ENCODE assay signal across 11 cellular contexts in genomic region chr11:35099278-35100018, GRCh38. TPM values are rescaled to one million over a fixed set of nuclear protein-coding genes. Genes with fewer than 3 reads are reported as not detected.
DNase-seq lines count a peak whose midpoint lies in the region; ATAC-seq, FAIRE-seq and TF ChIP-seq lines count a peak whose summit lies in the region.
"Had no signal": no experiment of that assay in that cellular context is flagged by ENCODE, and none has a peak within 500 bp of the region (broad histone marks: within the 10 kb centered on the region; RNA-seq: fewer than 3 reads in every experiment).

No MANE protein-coding gene starts in this region.

- ATAC-seq in heart right ventricle: peak; percentile 56 to 77 (median 69)
- ATAC-seq in GM18520 (IDR thresholded peaks at IDR 0.05; ENCODE audit: unreplicated experiment): no peak
- no peak for ATAC-seq in HG03095 (IDR thresholded peaks at IDR 0.05; ENCODE audit: unreplicated experiment)
- ATAC-seq: activated T-helper 17 cell treated with anti-CD3 and anti-CD28 coated beads, Interleukin-2, amount 50 U/mL, for 72 hours had no signal

- H3K9me3 Mint-ChIP-seq in astrocyte (ENCODE audit: unreplicated experiment): peaks cover 8% of the 10 kb centered on the region
- H3K9me3 Mint-ChIP-seq in activated T-helper 2 cell treated with anti-CD3 and anti-CD28 coated beads, Interferon-gamma antibody, Interleukin-2, Interleukin-4, amounts not matched to agents 10 μg/mL and 5 μg/mL and 100 μg/mL, durations not matched to agents 14 hours and 24 hours and 36 hours: peaks cover 9% of the 10 kb centered on the region
- H3K9me3 Mint-ChIP-seq: activated T-helper 17 cell treated with anti-CD3 and anti-CD28 coated beads, Interleukin-2, amount 50 U/mL, for 72 hours had no signal

- in situ Hi-C loops in GM23248 (cut with MboI): no loop called here

- H3K4me3 ChIP-seq in GM23248 (peak overlapping the region; percentile 23), astrocyte (ENCODE audit: insufficient read depth, low read depth, low read length) (no peak overlapping the region), heart right ventricle (no peak overlapping the region), skeletal muscle cell (ENCODE audit: low read depth, low read length) (no peak overlapping the region)

- no peak overlapping the region for H3K4me3 Mint-ChIP-seq in astrocyte (ENCODE audit: unreplicated experiment)
- H3K4me3 Mint-ChIP-seq in activated T-helper 2 cell treated with anti-CD3 and anti-CD28 coated beads, Interferon-gamma antibody, Interleukin-2, Interleukin-4, amounts not matched to agents 10 μg/mL and 5 μg/mL and 100 μg/mL, durations not matched to agents 14 hours and 24 hours and 36 hours (ENCODE audit: low read depth): no peak overlapping the region
- H3K4me3 Mint-ChIP-seq: activated T-helper 17 cell treated with anti-CD3 and anti-CD28 coated beads, Interleukin-2, amount 50 U/mL, for 72 hours; CD8-positive, alpha-beta memory T cell had no signal

- H3K27ac Mint-ChIP-seq in astrocyte (ENCODE audit: unreplicated experiment): peak overlapping the region; percentile 45
- H3K27ac Mint-ChIP-seq in activated T-helper 2 cell treated with anti-CD3 and anti-CD28 coated beads, Interferon-gamma antibody, Interleukin-2, Interleukin-4, amounts not matched to agents 10 μg/mL and 5 μg/mL and 100 μg/mL, durations not matched to agents 14 hours and 24 hours and 36 hours: no peak overlapping the region
- H3K27ac Mint-ChIP-seq: activated T-helper 17 cell treated with anti-CD3 and anti-CD28 coated beads, Interleukin-2, amount 50 U/mL, for 72 hours; CD8-positive, alpha-beta memory T cell had no signal

- 34 to 36% methylated on average over 6 of the region's 6 CpGs for WGBS in GM23248 (ENCODE audit: low coverage in 1 of 2, low lambda C conversion rate in 2 of 2, missing lambda C conversion rate in 2 of 2), 2 experiments
- WGBS in heart right ventricle, 2 donors: 59 to 67% methylated on average over 6 of the region's 6 CpGs

- H3K9me2 ChIP-seq in GM23248 (ENCODE audit: insufficient read depth): no peaks in the 10 kb centered on the region

- intact Hi-C loops in heart right ventricle (cut with DNase I): no loop called here
- intact Hi-C loops in activated T-helper 2 cell treated with anti-CD3 and anti-CD28 coated beads, Interferon-gamma antibody, Interleukin-2, Interleukin-4, amounts not matched to agents 10 μg/mL and 5 μg/mL and 100 μg/mL, durations not matched to agents 14 hours and 24 hours and 36 hours (cut with micrococcal nuclease): no loop called here

- peaks cover 8% of the 10 kb centered on the region for H3K4me1 Mint-ChIP-seq in astrocyte (ENCODE audit: low read depth, unreplicated experiment)
- peaks cover 6% of the 10 kb centered on the region for H3K4me1 Mint-ChIP-seq in activated T-helper 2 cell treated with anti-CD3 and anti-CD28 coated beads, Interferon-gamma antibody, Interleukin-2, Interleukin-4, amounts not matched to agents 10 μg/mL and 5 μg/mL and 100 μg/mL, durations not matched to agents 14 hours and 24 hours and 36 hours (ENCODE audit: low read depth)

- no peak for TF ChIP-seq CTCF in astrocyte (IDR thresholded peaks at IDR 0.05; ENCODE audit: insufficient read depth, low read depth, low read length)
- no peak for TF ChIP-seq CTCF in heart right ventricle (IDR thresholded peaks at IDR 0.05)

- H3K27me3 ChIP-seq in GM23248 (replicated peaks; ENCODE audit: insufficient read depth) (no peaks in the 10 kb centered on the region), astrocyte (ENCODE audit: insufficient read depth, low read length) (no peaks in the 10 kb centered on the region), heart right ventricle (no peaks in the 10 kb centered on the region)

- no peaks in the 10 kb centered on the region for H3K36me3 Mint-ChIP-seq in astrocyte (ENCODE audit: low read depth, unreplicated experiment)
- peaks cover 6% of the 10 kb centered on the region for H3K36me3 Mint-ChIP-seq in activated T-helper 2 cell treated with anti-CD3 and anti-CD28 coated beads, Interferon-gamma antibody, Interleukin-2, Interleukin-4, amounts not matched to agents 10 μg/mL and 5 μg/mL and 100 μg/mL, durations not matched to agents 14 hours and 24 hours and 36 hours (ENCODE audit: low read depth)

- peak; percentile 45 for FAIRE-seq in astrocyte (lab: Jason Lieb, UNC)
- FAIRE-seq: TTC549 had no signal

- peak overlapping the region; percentile 98 for H3K27ac ChIP-seq in GM23248
- peak overlapping the region; percentile 92 for H3K27ac ChIP-seq in astrocyte (ENCODE audit: low read depth, low read length)
- H3K27ac ChIP-seq in heart right ventricle: peak overlapping the region; percentile 67 to 94 (median 77)

- H4K20me1 ChIP-seq in GM23248 (ENCODE audit: insufficient read depth) (no peaks in the 10 kb centered on the region), astrocyte (ENCODE audit: insufficient read depth, low read length) (no peaks in the 10 kb centered on the region)

- no peaks in the 10 kb centered on the region for H3K79me2 ChIP-seq in GM23248 (ENCODE audit: insufficient read depth)
- H3K79me2 ChIP-seq in astrocyte (ENCODE audit: insufficient read depth, low read length): no peaks in the 10 kb centered on the region

- H3F3A ChIP-seq in GM23248 (ENCODE audit: insufficient read depth): peaks cover 32% of the 10 kb centered on the region

- peaks cover 3% of the 10 kb centered on the region for H3K27me3 Mint-ChIP-seq in astrocyte (ENCODE audit: low read depth, unreplicated experiment)
- peaks cover 24% of the 10 kb centered on the region for H3K27me3 Mint-ChIP-seq in activated T-helper 2 cell treated with anti-CD3 and anti-CD28 coated beads, Interferon-gamma antibody, Interleukin-2, Interleukin-4, amounts not matched to agents 10 μg/mL and 5 μg/mL and 100 μg/mL, durations not matched to agents 14 hours and 24 hours and 36 hours (ENCODE audit: low read depth)
- H3K27me3 Mint-ChIP-seq: activated T-helper 17 cell treated with anti-CD3 and anti-CD28 coated beads, Interleukin-2, amount 50 U/mL, for 72 hours; CD8-positive, alpha-beta memory T cell had no signal

- DNase-seq in GM23248 (peak; percentile 88), astrocyte (ENCODE audit: low read depth) (peak; percentile 72), heart right ventricle (no peak), skeletal muscle cell (ENCODE audit: low read depth) (peak; percentile 81), SKM-1 (lab: John Stamatoyannopoulos, UW; ENCODE audit: unreplicated experiment) (no peak)
- no peak for DNase-seq in activated T-helper 2 cell treated with anti-CD3 and anti-CD28 coated beads, Interferon-gamma antibody, Interleukin-2, Interleukin-4, amounts not matched to agents 10 μg/mL and 5 μg/mL and 100 μg/mL, durations not matched to agents 14 hours and 24 hours and 36 hours (ENCODE audit: low spot score)
- DNase-seq: CD8-positive, alpha-beta memory T cell had no signal

- no peaks in the 10 kb centered on the region for H3K36me3 ChIP-seq in GM23248 (ENCODE audit: low read depth)
- no peaks in the 10 kb centered on the region for H3K36me3 ChIP-seq in astrocyte (ENCODE audit: insufficient read depth, low read length)
- no peaks in the 10 kb centered on the region for H3K36me3 ChIP-seq in heart right ventricle

- H3K4me2 ChIP-seq in GM23248 (ENCODE audit: unreplicated experiment) (peak overlapping the region; percentile 51), astrocyte (ENCODE audit: low read length) (peak overlapping the region; percentile 54)

- H3K9ac ChIP-seq in GM23248: peak overlapping the region; percentile 84
- peak overlapping the region; percentile 74 for H3K9ac ChIP-seq in astrocyte (ENCODE audit: low read length)

- H3K9me3 ChIP-seq in GM23248 (ENCODE audit: low read depth) (no peaks in the 10 kb centered on the region), astrocyte (ENCODE audit: insufficient read depth, low read depth, low read length) (no peaks in the 10 kb centered on the region), heart right ventricle (peaks cover 0 to 13% (median 0%) of the 10 kb centered on the region in 11 donors)

- H2AFZ ChIP-seq in GM23248 (peak overlapping the region; percentile 39), astrocyte (ENCODE audit: low read depth, low read length) (no peak overlapping the region)

- H3K4me1 ChIP-seq in GM23248 (ENCODE audit: insufficient read depth): peaks cover 24% of the 10 kb centered on the region
- H3K4me1 ChIP-seq in astrocyte (ENCODE audit: insufficient read depth, low read length): peaks cover 19% of the 10 kb centered on the region
- H3K4me1 ChIP-seq in heart right ventricle: peaks cover 0 to 43% (median 24%) of the 10 kb centered on the region in 9 donors

RNA-seq across cellular contexts. Expression of gene CD44, which starts 39.5 kb away (rescaled TPM):
- 405 and 506 TPM in 2 replicates for total RNA-seq in GM23248 (2014; rRNA removed; shearing (Covaris generic))
- polyA plus RNA-seq in GM23248 (2016; fragmentation: Nextera tagmentation; extraction: Ambion mirVana) (519 and 523 TPM in 2 replicates), heart right ventricle (10 to 100 TPM in 1 of 2 donors, 1 to 10 TPM in 1; 7.0 to 18.8 TPM)
- total RNA-seq in astrocyte (148 and 154 TPM in 2 replicates), heart right ventricle (100 to 1,000 TPM in 1 of 10 donors, 10 to 100 TPM in 9; 18.9 to 104 (median 27.1) TPM)
- total RNA-seq in activated T-helper 2 cell treated with anti-CD3 and anti-CD28 coated beads, Interferon-gamma antibody, Interleukin-2, Interleukin-4, amounts not matched to agents 10 μg/mL and 5 μg/mL and 100 μg/mL, durations not matched to agents 14 hours and 24 hours and 36 hours: 232 and 249 TPM in 2 replicates

Comparison
In these comparisons a context has a peak if more than half of its experiments do, and no peak if none do; other contexts are left out.
1. DNase-seq: peak in GM23248 (single experiment), astrocyte (single experiment) and skeletal muscle cell (single experiment); none in heart right ventricle (0 of 2), SKM-1 (single experiment) and activated T-helper 2 cell treated with anti-CD3 and anti-CD28 coated beads, Interferon-gamma antibody, Interleukin-2, Interleukin-4, amounts not matched to agents 10 μg/mL and 5 μg/mL and 100 μg/mL, durations not matched to agents 14 hours and 24 hours and 36 hours (single experiment).
2. ATAC-seq: peak in heart right ventricle (8 of 8); none in GM18520 (single experiment) and HG03095 (single experiment).
3. Peak in every context shown above with its lines, with median percentiles within 50 percentile points of each other: H3K27ac ChIP-seq.